In the genomic region with DNA sequence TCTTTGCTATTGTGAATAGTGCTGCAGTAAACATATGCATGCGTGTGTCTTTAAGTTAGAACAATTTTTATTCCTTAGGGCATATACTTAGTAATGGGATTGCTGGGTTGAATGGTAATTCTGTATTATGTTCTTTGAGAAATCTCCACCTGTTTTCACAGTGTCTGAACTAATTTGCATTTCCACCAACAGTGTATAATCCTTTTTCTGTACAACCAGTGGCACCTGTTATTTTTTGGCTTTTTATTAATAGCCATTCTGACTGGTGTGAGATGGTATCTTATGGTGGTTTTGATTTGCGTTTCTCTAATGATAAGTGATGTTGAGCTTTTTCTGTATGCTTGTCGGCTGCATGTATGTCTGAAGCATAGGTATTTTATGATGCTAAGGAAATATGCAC, we compare ENCODE assay signal across 10 cellular contexts.
"Had no signal": no experiment of that assay in that cellular context is flagged by ENCODE, and none has a peak within 500 bp of the region (broad histone marks: within the 10 kb centered on the region; RNA-seq: fewer than 3 reads in every experiment).

No MANE protein-coding gene starts in this region.

- H3K9me3 ChIP-seq: HAP-1 had no signal

- H3K36me3 Mint-ChIP-seq: IgD-negative memory B cell had no signal

- ATAC-seq: HCT116, HepG2 had no signal

- H3K27ac ChIP-seq: GM23248, HL-60 had no signal

- H3K4me3 Mint-ChIP-seq: HFFc6, IgD-negative memory B cell had no signal

- H3K36me3 ChIP-seq: HAP-1 had no signal

- H3K4me3 ChIP-seq: GM23248, HAP-1 had no signal

- H3K4me1 ChIP-seq: HAP-1 had no signal

- H3K4me1 Mint-ChIP-seq: IgD-negative memory B cell had no signal

- DNase-seq: GM23248, GOT3, H7, HFFc6, KBM-7 had no signal

- H3K27ac Mint-ChIP-seq: HFFc6, IgD-negative memory B cell had no signal
